In the genomic region with DNA sequence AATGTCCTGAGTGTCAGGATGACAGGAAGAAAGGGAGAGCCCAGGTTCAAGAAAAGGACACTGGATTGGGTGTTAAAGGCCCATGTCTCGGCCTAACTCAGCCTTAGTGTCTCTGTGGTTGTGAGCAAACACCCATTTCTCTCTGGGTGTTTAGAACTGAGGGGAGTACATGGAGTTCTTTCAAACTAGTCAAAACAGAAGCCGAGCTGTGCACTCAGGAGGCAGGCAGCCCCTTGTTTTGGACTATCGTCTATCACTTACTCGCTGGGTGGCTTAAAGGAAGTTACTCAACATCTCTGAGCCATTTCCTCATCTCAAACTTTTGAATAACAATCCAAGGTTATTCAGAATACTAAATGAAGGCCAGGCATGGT, we compare ENCODE assay signal across 8 cellular contexts. TPM values are rescaled to one million over a fixed set of nuclear protein-coding genes. Genes with fewer than 3 reads are reported as not detected.
DNase-seq lines count a peak whose midpoint lies in the region; ATAC-seq and TF ChIP-seq lines count a peak whose summit lies in the region.

No MANE protein-coding gene starts in this region.

- H3K27ac ChIP-seq in gastroesophageal sphincter (peak overlapping the region in 1 of 4 donors; percentile 30), PC-9 (no peak overlapping the region)

- H3K36me3 ChIP-seq in gastroesophageal sphincter (no peaks in the 10 kb centered on the region), PC-9 (ENCODE audit: low read depth) (no peaks in the 10 kb centered on the region)

- no TSS peak for BruUV-seq in PC-9 (replicated peaks; lab: Mats Ljungman, UMichigan)

- H4K20me1 ChIP-seq in PC-9 (ENCODE audit: insufficient read depth), result no peaks in the 10 kb centered on the region

- no peaks in the 10 kb centered on the region for H3K4me1 ChIP-seq in gastroesophageal sphincter
- peaks cover 6% of the 10 kb centered on the region; the same call in 1 of the 2 replicates for H3K4me1 ChIP-seq in PC-9 (replicated peaks; ENCODE audit: insufficient read depth)

- no peaks in the 10 kb centered on the region for H3K9me2 ChIP-seq in PC-9 (ENCODE audit: insufficient read depth)

- H3K79me2 ChIP-seq in PC-9 (ENCODE audit: low read depth), result no peaks in the 10 kb centered on the region

- no peak for TF ChIP-seq POLR2A in gastroesophageal sphincter (IDR thresholded peaks at IDR 0.05)

- peaks cover 12% of the 10 kb centered on the region; the same call in 1 of the 2 replicates for H3F3A ChIP-seq in PC-9 (ENCODE audit: insufficient read depth, low read depth)

- H3K9me3 ChIP-seq in gastroesophageal sphincter, result no peaks in the 10 kb centered on the region
- no peaks in the 10 kb centered on the region for H3K9me3 ChIP-seq in PC-9 (ENCODE audit: insufficient read depth, low read depth)

- no peak for TF ChIP-seq CTCF in gastroesophageal sphincter (IDR thresholded peaks at IDR 0.05)
- no peak for TF ChIP-seq CTCF in PC-9 (conservative IDR thresholded peaks at IDR 0.05)

- POLR2A ChIA-PET in PC-9 (lab: Charles Lee; ENCODE audit: unreplicated experiment), result no interaction called here

- H2AFZ ChIP-seq in PC-9, result no peak overlapping the region

- CTCF ChIA-PET in PC-9 (lab: Charles Lee), result interaction anchor here (1.1 to 1.4 kb wide), 2 partner anchors 72 to 90 kb away, joined by 3 read pairs; no protein-coding TSS in a partner anchor

- H3K4me2 ChIP-seq in PC-9, result no peak overlapping the region

- DNase-seq in stimulated activated CD8-positive, alpha-beta memory T cell treated with anti-CD3 and anti-CD28 coated beads, Interleukin-15, amount 100 ng/mL, for 48 hours (ENCODE audit: low read depth in 2 of 2), result peak; percentile 36 to 47
- DNase-seq in stimulated activated CD8-positive, alpha-beta memory T cell treated with anti-CD3 and anti-CD28 coated beads, Interleukin-4, amount 100 ng/mL, for 48 hours, result no peak
- DNase-seq in activated effector memory CD4-positive, alpha-beta T cell treated with anti-CD3 and anti-CD28 coated beads, Interleukin-2, amount 50 U/mL, for 16 hours, result peak; percentile 79
- peak; percentile 14 to 63 for DNase-seq in lung microvascular endothelial cell (ENCODE audit: low read depth in 2 of 2)
- DNase-seq in amygdala (lab: John Stamatoyannopoulos, UW), result no peak
- no peak for DNase-seq in PC-9

- TF ChIP-seq EP300 in gastroesophageal sphincter (IDR thresholded peaks at IDR 0.05), result no peak

- no peak overlapping the region for H3K4me3 ChIP-seq in gastroesophageal sphincter
- H3K4me3 ChIP-seq in PC-9, result no peak overlapping the region

- WGBS in gastroesophageal sphincter (ENCODE audit: low coverage in 1 of 2), 2 donors, result 76 to 94% methylated on average over 3 of the region's 4 CpGs

- H3K27me3 ChIP-seq in gastroesophageal sphincter (no peaks in the 10 kb centered on the region), PC-9 (ENCODE audit: insufficient read depth, low read depth) (no peaks in the 10 kb centered on the region)

- intact Hi-C loops in PC-9 (cut with micrococcal nuclease; ENCODE audit: unreplicated experiment), result no loop called here

- ATAC-seq in gastroesophageal sphincter (no peak), GM18498 (IDR thresholded peaks at IDR 0.05; ENCODE audit: unreplicated experiment) (no peak)

RNA-seq across cellular contexts. Expression of a gene that starts 40.0 kb away (rescaled TPM):
- total RNA-seq in lung microvascular endothelial cell (6.5 and 12.5 TPM in 2 replicates), gastroesophageal sphincter (10 to 100 TPM in 1 of 4 donors, 1 to 10 TPM in 3; 5.3 to 11.4 (median 8.6) TPM), PC-9 (2021) (16.1 and 17.3 TPM in 2 replicates)

RNA-seq across cellular contexts. Expression of a gene that starts 40.9 kb away (rescaled TPM):
- total RNA-seq in lung microvascular endothelial cell, result 27.5 and 78.2 TPM in 2 replicates
- 10 to 100 TPM; 16.1 to 64.1 (median 18.3) TPM for total RNA-seq in gastroesophageal sphincter
- 11.7 and 13.4 TPM in 2 replicates for total RNA-seq in PC-9 (2021)

RNA-seq across cellular contexts. Expression of a gene that starts 46.4 kb away (rescaled TPM):
- total RNA-seq in lung microvascular endothelial cell (10.2 and 24.2 TPM in 2 replicates), gastroesophageal sphincter (10 to 100 TPM in 3 of 4 donors, 1 to 10 TPM in 1; 7.0 to 22.0 (median 16.3) TPM), PC-9 (2021) (176 and 208 TPM in 2 replicates)

Comparison
In these comparisons a context has a peak if more than half of its experiments do, and no peak if none do; other contexts are left out.
1. DNase-seq: peak in stimulated activated CD8-positive, alpha-beta memory T cell treated with anti-CD3 and anti-CD28 coated beads, Interleukin-15, amount 100 ng/mL, for 48 hours (2 of 2), activated effector memory CD4-positive, alpha-beta T cell treated with anti-CD3 and anti-CD28 coated beads, Interleukin-2, amount 50 U/mL, for 16 hours (single experiment) and lung microvascular endothelial cell (2 of 2); none in stimulated activated CD8-positive, alpha-beta memory T cell treated with anti-CD3 and anti-CD28 coated beads, Interleukin-4, amount 100 ng/mL, for 48 hours (single experiment), amygdala (0 of 56) and PC-9 (0 of 2).